ENCODE assay signal across 24 cellular contexts in genomic region chr18:42471886-42472285, GRCh38.
"Had no signal": no experiment of that assay in that cellular context is flagged by ENCODE, and none has a peak within 500 bp of the region (broad histone marks: within the 10 kb centered on the region; RNA-seq: fewer than 3 reads in every experiment).

No MANE protein-coding gene starts in this region.

- H3K4me3 Mint-ChIP-seq: dendritic cell treated with granulocyte-macrophage colony-stimulating factor and Interleukin-4, amounts not matched to agents 40 ng/mL and 50 ng/mL, for 4 days; immature natural killer cell; naive thymus-derived CD8-positive, alpha-beta T cell; stimulated activated effector memory CD8-positive, alpha-beta T cell treated with anti-CD3 and anti-CD28 coated beads, Interleukin-12 subunit alpha, Interleukin-12 subunit beta, amount 100 ng/mL, for 72 hours had no signal

- FAIRE-seq: colon, endothelial cell of umbilical vein, frontal cortex had no signal

- H3K4me1 Mint-ChIP-seq: immature natural killer cell; naive thymus-derived CD8-positive, alpha-beta T cell; stimulated activated effector memory CD8-positive, alpha-beta T cell treated with anti-CD3 and anti-CD28 coated beads, Interleukin-12 subunit alpha, Interleukin-12 subunit beta, amount 100 ng/mL, for 72 hours had no signal

- H3K9me3 Mint-ChIP-seq: dendritic cell treated with granulocyte-macrophage colony-stimulating factor and Interleukin-4, amounts not matched to agents 40 ng/mL and 50 ng/mL, for 4 days; naive thymus-derived CD8-positive, alpha-beta T cell had no signal

- H3K36me3 ChIP-seq: lower lobe of right lung, prostate gland, right atrium auricular region, sigmoid colon, thoracic aorta, tibial nerve, upper lobe of right lung, uterus had no signal

- H3K36me3 Mint-ChIP-seq: immature natural killer cell; naive thymus-derived CD8-positive, alpha-beta T cell; stimulated activated effector memory CD8-positive, alpha-beta T cell treated with anti-CD3 and anti-CD28 coated beads, Interleukin-12 subunit alpha, Interleukin-12 subunit beta, amount 100 ng/mL, for 72 hours had no signal

- H3K4me3 ChIP-seq: lower lobe of right lung, prostate gland, right atrium auricular region, sigmoid colon, thoracic aorta, tibial nerve, upper lobe of right lung, uterus had no signal

- H3K9me3 ChIP-seq: lower lobe of right lung, prostate gland, right atrium auricular region, thoracic aorta, tibial nerve, upper lobe of right lung, uterus had no signal

- H3K27ac Mint-ChIP-seq: dendritic cell treated with granulocyte-macrophage colony-stimulating factor and Interleukin-4, amounts not matched to agents 40 ng/mL and 50 ng/mL, for 4 days; immature natural killer cell; naive thymus-derived CD8-positive, alpha-beta T cell; stimulated activated effector memory CD8-positive, alpha-beta T cell treated with anti-CD3 and anti-CD28 coated beads, Interleukin-12 subunit alpha, Interleukin-12 subunit beta, amount 100 ng/mL, for 72 hours had no signal

- H3K27me3 Mint-ChIP-seq: dendritic cell treated with granulocyte-macrophage colony-stimulating factor and Interleukin-4, amounts not matched to agents 40 ng/mL and 50 ng/mL, for 4 days; naive thymus-derived CD8-positive, alpha-beta T cell had no signal

- H3K27ac ChIP-seq: lower lobe of right lung, prostate gland, right atrium auricular region, sigmoid colon, thoracic aorta, tibial nerve, upper lobe of right lung, uterus had no signal

- H3K4me1 ChIP-seq: lower lobe of right lung, prostate gland, right atrium auricular region, sigmoid colon, tibial nerve, upper lobe of right lung, uterus had no signal

- ATAC-seq: left ventricle myocardium superior; lower lobe of right lung; naive thymus-derived CD8-positive, alpha-beta T cell; stimulated activated effector memory CD8-positive, alpha-beta T cell treated with anti-CD3 and anti-CD28 coated beads, Interleukin-12 subunit alpha, Interleukin-12 subunit beta, amount 100 ng/mL, for 72 hours; stimulated activated naive CD8-positive, alpha-beta T cell treated with anti-CD3 and anti-CD28 coated beads, Interleukin-15, Interleukin-2, amounts not matched to agents 100 U/mL and 50 U/mL, for 24 hours; upper lobe of right lung had no signal

- H3K27me3 ChIP-seq: right atrium auricular region, sigmoid colon, tibial nerve, upper lobe of right lung, uterus had no signal

- DNase-seq: cerebellar nuclear complex; effector CD8-positive, alpha-beta T cell; hypothalamus; immature natural killer cell; islet precursor cell; left ventricle myocardium superior; lower lobe of right lung; naive thymus-derived CD8-positive, alpha-beta T cell; nucleus accumbens; sigmoid colon; stimulated activated CD4-positive, alpha-beta T cell treated with anti-CD3 and anti-CD28 coated beads, Interleukin-2, amount 100 ng/mL, for 24 hours; stimulated activated CD4-positive, alpha-beta T cell treated with anti-CD3 and anti-CD28 coated beads, Interleukin-4, amount 100 ng/mL, for 24 hours; stimulated activated naive CD8-positive, alpha-beta T cell treated with anti-CD3 and anti-CD28 coated beads, Interleukin-15, Interleukin-2, amounts not matched to agents 100 U/mL and 50 U/mL, for 24 hours; upper lobe of right lung; uterus had no signal
